In genomic region chr12:56153291-56154065, GRCh38 we compare ENCODE assay signal across 9 cellular contexts. TPM values are rescaled to one million over a fixed set of nuclear protein-coding genes. Genes with fewer than 3 reads are reported as not detected.
DNase-seq lines count a peak whose midpoint lies in the region; ATAC-seq and TF ChIP-seq lines count a peak whose summit lies in the region.
"Had no signal": no experiment of that assay in that cellular context is flagged by ENCODE, and none has a peak within 500 bp of the region (broad histone marks: within the 10 kb centered on the region; RNA-seq: fewer than 3 reads in every experiment).

No MANE protein-coding gene starts in this region.

- peak overlapping the region; percentile 85 for H3K9ac ChIP-seq in iPS-18a (ENCODE audit: low read length)

- POLR2A ChIA-PET in activated CD8-positive, alpha-beta T cell treated with anti-CD3 and anti-CD28 coated beads for 36 hours (lab: Charles Lee): interaction anchor here (0.9 to 3.6 kb wide), 4 partner anchors 9 to 36 kb away, joined by 3 to 19 read pairs (median 4); partner anchors contain the start of genes RPL41 and ZC3H10

- H3K36me3 ChIP-seq in iPS-18a (ENCODE audit: control insufficient read depth, low read depth, low read length): peaks cover 12% of the 10 kb centered on the region
- no peaks in the 10 kb centered on the region for H3K36me3 ChIP-seq in suprapubic skin
- no peaks in the 10 kb centered on the region for H3K36me3 ChIP-seq in gastroesophageal sphincter
- H3K36me3 ChIP-seq: upper lobe of left lung had no signal

- H3K27ac Mint-ChIP-seq in activated naive CD4-positive, alpha-beta T cell treated with anti-CD3 and anti-CD28 coated beads, Interleukin-2, amount 10 ng/mL, durations not matched to agents 7 days and 5 days: peak overlapping the region; percentile 99
- H3K27ac Mint-ChIP-seq in activated CD8-positive, alpha-beta T cell treated with anti-CD3 and anti-CD28 coated beads for 36 hours: peak overlapping the region; percentile 100

- 85% methylated on average over 4 of the region's 5 CpGs for WGBS in suprapubic skin
- no CpG with 5 or more reads among the region's 5 CpGs for WGBS in gastroesophageal sphincter (ENCODE audit: low coverage in 1 of 2), 2 donors

- no peaks in the 10 kb centered on the region for H3K9me3 ChIP-seq in iPS-18a (ENCODE audit: control insufficient read depth, low read depth, low read length)
- no peaks in the 10 kb centered on the region for H3K9me3 ChIP-seq in suprapubic skin
- no peaks in the 10 kb centered on the region for H3K9me3 ChIP-seq in gastroesophageal sphincter
- H3K9me3 ChIP-seq: upper lobe of left lung had no signal

- CTCF ChIA-PET in activated naive CD4-positive, alpha-beta T cell treated with anti-CD3 and anti-CD28 coated beads, Interleukin-2, amount 10 ng/mL, durations not matched to agents 7 days and 5 days (lab: Charles Lee): interaction anchor here (1.9 kb wide), 1 partner anchor 34 kb away, joined by 8 read pairs; no protein-coding TSS in a partner anchor
- CTCF ChIA-PET in activated CD8-positive, alpha-beta T cell treated with anti-CD3 and anti-CD28 coated beads for 36 hours (lab: Charles Lee): interaction anchor here (1.0 to 3.1 kb wide), 4 partner anchors 15 to 36 kb away, joined by 3 to 14 read pairs (median 6); partner anchors contain the start of genes SMARCC2 and ZC3H10

- H3K4me1 ChIP-seq in iPS-18a (ENCODE audit: control insufficient read depth, low read depth, low read length) (peaks cover 5% of the 10 kb centered on the region), suprapubic skin (peaks cover 38% of the 10 kb centered on the region), gastroesophageal sphincter (peaks cover 3 to 49% (median 13%) of the 10 kb centered on the region in 3 donors)

- TF ChIP-seq EP300 in suprapubic skin (IDR thresholded peaks at IDR 0.05) (no peak), gastroesophageal sphincter (IDR thresholded peaks at IDR 0.05) (no peak)

- H3K4me3 ChIP-seq in iPS-18a (ENCODE audit: low read length): peak overlapping the region; percentile 78
- peak overlapping the region; percentile 62 for H3K4me3 ChIP-seq in suprapubic skin
- H3K4me3 ChIP-seq in gastroesophageal sphincter: peak overlapping the region in 1 of 2 donors; percentile 60

- no peak for TF ChIP-seq CTCF in activated CD8-positive, alpha-beta T cell treated with anti-CD3 and anti-CD28 coated beads for 36 hours (IDR thresholded peaks at IDR 0.05)
- TF ChIP-seq CTCF in suprapubic skin (IDR thresholded peaks at IDR 0.05) (no peak), gastroesophageal sphincter (IDR thresholded peaks at IDR 0.05) (no peak)

- H3K27ac ChIP-seq in iPS-18a (ENCODE audit: low read length): no peak overlapping the region
- no peak overlapping the region for H3K27ac ChIP-seq in suprapubic skin
- H3K27ac ChIP-seq in gastroesophageal sphincter: no peak overlapping the region

- no peak for TF ChIP-seq POLR2A in suprapubic skin (IDR thresholded peaks at IDR 0.05)
- TF ChIP-seq POLR2A in gastroesophageal sphincter (IDR thresholded peaks at IDR 0.05): no peak

- ATAC-seq in activated CD8-positive, alpha-beta T cell treated with anti-CD3 and anti-CD28 coated beads for 36 hours: no peak
- ATAC-seq in GM21619 (IDR thresholded peaks at IDR 0.05; ENCODE audit: unreplicated experiment): no peak
- ATAC-seq in GM21723 (IDR thresholded peaks at IDR 0.05; ENCODE audit: unreplicated experiment): no peak
- ATAC-seq in gastroesophageal sphincter: no peak

- no peak for DNase-seq in activated naive CD4-positive, alpha-beta T cell treated with anti-CD3 and anti-CD28 coated beads, Interleukin-2, amount 10 ng/mL, durations not matched to agents 7 days and 5 days
- DNase-seq in activated naive CD4-positive, alpha-beta T cell (lab: John Stamatoyannopoulos, UW): no peak
- no peak for DNase-seq in activated CD8-positive, alpha-beta T cell treated with anti-CD3 and anti-CD28 coated beads for 36 hours
- no peak for DNase-seq in suprapubic skin (ENCODE audit: low spot score in 2 of 2)
- DNase-seq: upper lobe of left lung had no signal

- H3K4me1 Mint-ChIP-seq in activated naive CD4-positive, alpha-beta T cell treated with anti-CD3 and anti-CD28 coated beads, Interleukin-2, amount 10 ng/mL, durations not matched to agents 7 days and 5 days: peaks cover 58% of the 10 kb centered on the region
- peaks cover 36% of the 10 kb centered on the region for H3K4me1 Mint-ChIP-seq in activated CD8-positive, alpha-beta T cell treated with anti-CD3 and anti-CD28 coated beads for 36 hours (ENCODE audit: low read depth)

- intact Hi-C loops in activated CD8-positive, alpha-beta T cell treated with anti-CD3 and anti-CD28 coated beads for 36 hours (cut with micrococcal nuclease): loop anchor here (5.0 kb wide), 1 partner anchor 36 kb away; the partner anchor contains the start of genes RPL41 and ZC3H10

- H3K9me3 Mint-ChIP-seq in activated naive CD4-positive, alpha-beta T cell treated with anti-CD3 and anti-CD28 coated beads, Interleukin-2, amount 10 ng/mL, durations not matched to agents 7 days and 5 days: no peaks in the 10 kb centered on the region
- H3K9me3 Mint-ChIP-seq in activated CD8-positive, alpha-beta T cell treated with anti-CD3 and anti-CD28 coated beads for 36 hours: no peaks in the 10 kb centered on the region

- no peaks in the 10 kb centered on the region for H3K27me3 Mint-ChIP-seq in activated naive CD4-positive, alpha-beta T cell treated with anti-CD3 and anti-CD28 coated beads, Interleukin-2, amount 10 ng/mL, durations not matched to agents 7 days and 5 days
- H3K27me3 Mint-ChIP-seq in activated CD8-positive, alpha-beta T cell treated with anti-CD3 and anti-CD28 coated beads for 36 hours: no peaks in the 10 kb centered on the region

- peak overlapping the region; percentile 83 for H3K4me3 Mint-ChIP-seq in activated naive CD4-positive, alpha-beta T cell treated with anti-CD3 and anti-CD28 coated beads, Interleukin-2, amount 10 ng/mL, durations not matched to agents 7 days and 5 days
- H3K4me3 Mint-ChIP-seq in activated CD8-positive, alpha-beta T cell treated with anti-CD3 and anti-CD28 coated beads for 36 hours: peak overlapping the region; percentile 92

- H3K27me3 ChIP-seq in iPS-18a (ENCODE audit: control insufficient read depth, insufficient read depth, low read length) (no peaks in the 10 kb centered on the region), suprapubic skin (no peaks in the 10 kb centered on the region), gastroesophageal sphincter (no peaks in the 10 kb centered on the region)
- H3K27me3 ChIP-seq: upper lobe of left lung had no signal

- H3K36me3 Mint-ChIP-seq in activated naive CD4-positive, alpha-beta T cell treated with anti-CD3 and anti-CD28 coated beads, Interleukin-2, amount 10 ng/mL, durations not matched to agents 7 days and 5 days: peaks cover 17% of the 10 kb centered on the region
- peaks cover 16% of the 10 kb centered on the region for H3K36me3 Mint-ChIP-seq in activated CD8-positive, alpha-beta T cell treated with anti-CD3 and anti-CD28 coated beads for 36 hours (ENCODE audit: low read depth)

RNA-seq across cellular contexts. Expression of gene MYL6B, which starts 1.1 kb away (rescaled TPM):
- 10 to 100 TPM; 60.3 to 66.9 TPM for total RNA-seq in activated CD8-positive, alpha-beta T cell treated with anti-CD3 and anti-CD28 coated beads for 36 hours
- total RNA-seq in suprapubic skin (10 to 100 TPM; 28.3 to 37.4 (median 28.5) TPM), gastroesophageal sphincter (10 to 100 TPM; 14.3 to 57.9 (median 28.0) TPM)

RNA-seq across cellular contexts. Expression of gene MYL6, which starts 4.7 kb away (rescaled TPM):
- 100 to 1,000 TPM; 647 to 663 TPM for total RNA-seq in activated CD8-positive, alpha-beta T cell treated with anti-CD3 and anti-CD28 coated beads for 36 hours
- 1,000 to 10,000 TPM in 1 of 4 donors, 100 to 1,000 TPM in 3; 773 to 1,142 (median 915) TPM for total RNA-seq in suprapubic skin
- 1,000 to 10,000 TPM; 5,300 to 6,545 (median 5,874) TPM for total RNA-seq in gastroesophageal sphincter

RNA-seq across cellular contexts. Expression of gene ESYT1, which starts 25.4 kb away (rescaled TPM):
- 100 to 1,000 TPM; 154 to 160 TPM for total RNA-seq in activated CD8-positive, alpha-beta T cell treated with anti-CD3 and anti-CD28 coated beads for 36 hours
- 100 to 1,000 TPM in 2 of 4 donors, 10 to 100 TPM in 2; 73.1 to 128 (median 103) TPM for total RNA-seq in suprapubic skin
- total RNA-seq in gastroesophageal sphincter: 100 to 1,000 TPM; 128 to 234 (median 167) TPM

RNA-seq across cellular contexts. Expression of gene ZC3H10, which starts 35.4 kb away (rescaled TPM):
- total RNA-seq in activated CD8-positive, alpha-beta T cell treated with anti-CD3 and anti-CD28 coated beads for 36 hours: 1 to 10 TPM; 6.8 to 7.2 TPM
- total RNA-seq in suprapubic skin (1 to 10 TPM; 2.1 to 5.6 (median 3.4) TPM), gastroesophageal sphincter (1 to 10 TPM; 5.0 to 7.4 (median 5.8) TPM)

RNA-seq across cellular contexts. Expression of gene SMARCC2, which starts 35.8 kb away (rescaled TPM):
- total RNA-seq in activated CD8-positive, alpha-beta T cell treated with anti-CD3 and anti-CD28 coated beads for 36 hours: 10 to 100 TPM; 79.3 to 87.9 TPM
- total RNA-seq in suprapubic skin (100 to 1,000 TPM in 2 of 4 donors, 10 to 100 TPM in 2; 53.6 to 137 (median 85.9) TPM), gastroesophageal sphincter (100 to 1,000 TPM in 1 of 4 donors, 10 to 100 TPM in 3; 76.5 to 109 (median 85.1) TPM)

Comparison
In these comparisons a context has a peak if more than half of its experiments do, and no peak if none do; other contexts are left out.
1. RNA of gene MYL6, which starts 4.7 kb away (total RNA-seq): 5,300 to 6,545 TPM in gastroesophageal sphincter; 773 to 1,142 TPM in suprapubic skin and 647 to 663 TPM in activated CD8-positive, alpha-beta T cell treated with anti-CD3 and anti-CD28 coated beads for 36 hours; every median in the first group is over 4 times any median in the second.